Comparison of ENCODE assay signal across 1 cellular context in genomic region chr5:134003957-134004625, GRCh38.
A peak's percentile ranks its signal among the peaks of the same experiment; 100 is the strongest.
TF ChIP-seq lines count a peak whose summit lies in the region.

No MANE protein-coding gene starts in this region.

TF ChIP-seq in K562, 482 proteins besides CTCF, POLR2A, EP300 and RAD21 (continued from another document and continues in another):
- TF ChIP-seq HOMEZ (CRISPR knock-in tag; IDR thresholded peaks at IDR 0.05) (no peak), ZNF212 (CRISPR knock-in tag; IDR thresholded peaks at IDR 0.05) (no peak), CHAMP1 (IDR thresholded peaks at IDR 0.05) (no peak), JUND (IDR thresholded peaks at IDR 0.05; ENCODE audit: borderline replicate concordance, low read depth, low read length) (no peak), JUND (tag; IDR thresholded peaks at IDR 0.05; ENCODE audit: borderline replicate concordance, low read depth, low read length) (no peak), ATF1 (CRISPR knock-in tag; IDR thresholded peaks at IDR 0.05) (no peak), ATF1 (tag; IDR thresholded peaks at IDR 0.05) (no peak), ZFP30 (CRISPR knock-in tag; IDR thresholded peaks at IDR 0.05; ENCODE audit: borderline replicate concordance) (no peak), E2F4 (CRISPR knock-in tag; IDR thresholded peaks at IDR 0.05; ENCODE audit: low read depth) (no peak), GABPB1 (CRISPR knock-in tag; IDR thresholded peaks at IDR 0.05) (no peak), ZNF707 (CRISPR knock-in tag; conservative IDR thresholded peaks at IDR 0.05) (no peak), ZNF766 (CRISPR knock-in tag; conservative IDR thresholded peaks at IDR 0.05) (no peak), ZNF518B (CRISPR knock-in tag; IDR thresholded peaks at IDR 0.05) (no peak), CBX2 (IDR thresholded peaks at IDR 0.05; ENCODE audit: insufficient read depth, low read length, poor library complexity, severe bottlenecking) (no peak), FOXK2 (conservative IDR thresholded peaks at IDR 0.05 in 1 of 2, IDR thresholded peaks at IDR 0.05 in 1 of 2; ENCODE audit: low read depth in 2 of 2) (no peak), SETDB1 (IDR thresholded peaks at IDR 0.05; ENCODE audit: low read length) (no peak), ZBTB1 (CRISPR knock-in tag; IDR thresholded peaks at IDR 0.05; ENCODE audit: borderline replicate concordance, low read depth) (0 out of 2 replicates have a peak, but pooled peaks have one; percentile 16), ATF6 (CRISPR knock-in tag; IDR thresholded peaks at IDR 0.05) (no peak), CGGBP1 (CRISPR knock-in tag; IDR thresholded peaks at IDR 0.05) (no peak), SAFB (IDR thresholded peaks at IDR 0.05; ENCODE audit: borderline replicate concordance, low read depth, low read length) (peak; percentile 84), TCF7L2 (IDR thresholded peaks at IDR 0.05; ENCODE audit: low read depth, low read length) (no peak), CREB5 (CRISPR knock-in tag; IDR thresholded peaks at IDR 0.05) (no peak), ZNF75A (CRISPR knock-in tag; IDR thresholded peaks at IDR 0.05) (no peak), XRCC4 (IDR thresholded peaks at IDR 0.05; ENCODE audit: extremely low read depth, insufficient read depth, insufficient read length) (no peak), ZNF384 (IDR thresholded peaks at IDR 0.05; ENCODE audit: low read depth, low read length) (no peak), PTRF (tag; IDR thresholded peaks at IDR 0.05) (no peak), L3MBTL2 (IDR thresholded peaks at IDR 0.05) (peak; percentile 64; the same call in 1 of the 2 replicates), PHB2 (IDR thresholded peaks at IDR 0.05; ENCODE audit: low read depth) (no peak), RBM17 (IDR thresholded peaks at IDR 0.05; ENCODE audit: borderline replicate concordance, low read depth, low read length) (no peak), TCF15 (CRISPR knock-in tag; IDR thresholded peaks at IDR 0.05) (no peak), ZNF143 (CRISPR knock-in tag; IDR thresholded peaks at IDR 0.05) (no peak), MAFK (IDR thresholded peaks at IDR 0.05; ENCODE audit: low read length) (no peak), ZNF12 (CRISPR knock-in tag; IDR thresholded peaks at IDR 0.05) (0 out of 2 replicates have a peak, but pooled peaks have one; percentile 44), FOXA1 (IDR thresholded peaks at IDR 0.05; ENCODE audit: borderline replicate concordance) (no peak), ZNF699 (CRISPR knock-in tag; IDR thresholded peaks at IDR 0.05; ENCODE audit: insufficient replicate concordance) (no peak), NR0B1 (IDR thresholded peaks at IDR 0.05; ENCODE audit: partially characterized antibody) (no peak), PCBP2 (IDR thresholded peaks at IDR 0.05; ENCODE audit: low read depth, low read length, poor library complexity, severe bottlenecking) (no peak), POLR3G (IDR thresholded peaks at IDR 0.05; ENCODE audit: extremely low read depth, insufficient read length, insufficient replicate concordance) (no peak), POLR3A (IDR thresholded peaks at IDR 0.05; ENCODE audit: borderline replicate concordance, extremely low read depth, insufficient read depth, insufficient read length) (no peak), EHMT2 (IDR thresholded peaks at IDR 0.05) (no peak), ZNF121 (CRISPR knock-in tag; conservative IDR thresholded peaks at IDR 0.05) (no peak), GTF3C2 (IDR thresholded peaks at IDR 0.05; ENCODE audit: borderline replicate concordance, extremely low read depth, insufficient read length) (no peak), SAP30 (IDR thresholded peaks at IDR 0.05; ENCODE audit: borderline replicate concordance, insufficient read depth, low read depth, low read length, poor library complexity, severe bottlenecking) (peak; percentile 71), FOXP4 (CRISPR knock-in tag; IDR thresholded peaks at IDR 0.05; ENCODE audit: borderline replicate concordance) (no peak), SMAD4 (CRISPR knock-in tag; conservative IDR thresholded peaks at IDR 0.05) (peak; percentile 39; the same call in 1 of the 2 replicates)
